ENCODE assay signal across 1 cellular context in genomic region chr14:74347096-74347794, GRCh38.
TF ChIP-seq lines count a peak whose summit lies in the region.

No MANE protein-coding gene starts in this region.

TF ChIP-seq in WTC11, 78 proteins besides CTCF, POLR2A, EP300 and RAD21 (continued from another document):
- TF ChIP-seq, protein P1, sequence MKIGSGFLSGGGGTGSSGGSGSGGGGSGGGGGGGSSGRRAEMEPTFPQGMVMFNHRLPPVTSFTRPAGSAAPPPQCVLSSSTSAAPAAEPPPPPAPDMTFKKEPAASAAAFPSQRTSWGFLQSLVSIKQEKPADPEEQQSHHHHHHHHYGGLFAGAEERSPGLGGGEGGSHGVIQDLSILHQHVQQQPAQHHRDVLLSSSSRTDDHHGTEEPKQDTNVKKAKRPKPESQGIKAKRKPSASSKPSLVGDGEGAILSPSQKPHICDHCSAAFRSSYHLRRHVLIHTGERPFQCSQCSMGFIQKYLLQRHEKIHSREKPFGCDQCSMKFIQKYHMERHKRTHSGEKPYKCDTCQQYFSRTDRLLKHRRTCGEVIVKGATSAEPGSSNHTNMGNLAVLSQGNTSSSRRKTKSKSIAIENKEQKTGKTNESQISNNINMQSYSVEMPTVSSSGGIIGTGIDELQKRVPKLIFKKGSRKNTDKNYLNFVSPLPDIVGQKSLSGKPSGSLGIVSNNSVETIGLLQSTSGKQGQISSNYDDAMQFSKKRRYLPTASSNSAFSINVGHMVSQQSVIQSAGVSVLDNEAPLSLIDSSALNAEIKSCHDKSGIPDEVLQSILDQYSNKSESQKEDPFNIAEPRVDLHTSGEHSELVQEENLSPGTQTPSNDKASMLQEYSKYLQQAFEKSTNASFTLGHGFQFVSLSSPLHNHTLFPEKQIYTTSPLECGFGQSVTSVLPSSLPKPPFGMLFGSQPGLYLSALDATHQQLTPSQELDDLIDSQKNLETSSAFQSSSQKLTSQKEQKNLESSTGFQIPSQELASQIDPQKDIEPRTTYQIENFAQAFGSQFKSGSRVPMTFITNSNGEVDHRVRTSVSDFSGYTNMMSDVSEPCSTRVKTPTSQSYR (CRISPR knock-in tag; IDR thresholded peaks at IDR 0.05), result peak; percentile 38; the same call in 1 of the 2 replicates
- TF ChIP-seq SP1 (CRISPR knock-in tag; conservative IDR thresholded peaks at IDR 0.05) (0 out of 2 replicates have a peak, but pooled peaks have one; percentile 58), ELF4 (CRISPR knock-in tag; IDR thresholded peaks at IDR 0.05; ENCODE audit: low read depth) (no peak), ZNF416 (CRISPR knock-in tag; IDR thresholded peaks at IDR 0.05) (0 out of 2 replicates have a peak, but pooled peaks have one; percentile 13), GTF2I (CRISPR knock-in tag; conservative IDR thresholded peaks at IDR 0.05) (0 out of 2 replicates have a peak, but pooled peaks have one; percentile 16), SMAD3 (CRISPR knock-in tag; IDR thresholded peaks at IDR 0.05; ENCODE audit: borderline replicate concordance) (peak; percentile 74; the same call in 1 of the 2 replicates), TP53 (CRISPR knock-in tag; IDR thresholded peaks at IDR 0.05) (0 out of 2 replicates have a peak, but pooled peaks have one; percentile 59)
- TF ChIP-seq, protein P2, sequence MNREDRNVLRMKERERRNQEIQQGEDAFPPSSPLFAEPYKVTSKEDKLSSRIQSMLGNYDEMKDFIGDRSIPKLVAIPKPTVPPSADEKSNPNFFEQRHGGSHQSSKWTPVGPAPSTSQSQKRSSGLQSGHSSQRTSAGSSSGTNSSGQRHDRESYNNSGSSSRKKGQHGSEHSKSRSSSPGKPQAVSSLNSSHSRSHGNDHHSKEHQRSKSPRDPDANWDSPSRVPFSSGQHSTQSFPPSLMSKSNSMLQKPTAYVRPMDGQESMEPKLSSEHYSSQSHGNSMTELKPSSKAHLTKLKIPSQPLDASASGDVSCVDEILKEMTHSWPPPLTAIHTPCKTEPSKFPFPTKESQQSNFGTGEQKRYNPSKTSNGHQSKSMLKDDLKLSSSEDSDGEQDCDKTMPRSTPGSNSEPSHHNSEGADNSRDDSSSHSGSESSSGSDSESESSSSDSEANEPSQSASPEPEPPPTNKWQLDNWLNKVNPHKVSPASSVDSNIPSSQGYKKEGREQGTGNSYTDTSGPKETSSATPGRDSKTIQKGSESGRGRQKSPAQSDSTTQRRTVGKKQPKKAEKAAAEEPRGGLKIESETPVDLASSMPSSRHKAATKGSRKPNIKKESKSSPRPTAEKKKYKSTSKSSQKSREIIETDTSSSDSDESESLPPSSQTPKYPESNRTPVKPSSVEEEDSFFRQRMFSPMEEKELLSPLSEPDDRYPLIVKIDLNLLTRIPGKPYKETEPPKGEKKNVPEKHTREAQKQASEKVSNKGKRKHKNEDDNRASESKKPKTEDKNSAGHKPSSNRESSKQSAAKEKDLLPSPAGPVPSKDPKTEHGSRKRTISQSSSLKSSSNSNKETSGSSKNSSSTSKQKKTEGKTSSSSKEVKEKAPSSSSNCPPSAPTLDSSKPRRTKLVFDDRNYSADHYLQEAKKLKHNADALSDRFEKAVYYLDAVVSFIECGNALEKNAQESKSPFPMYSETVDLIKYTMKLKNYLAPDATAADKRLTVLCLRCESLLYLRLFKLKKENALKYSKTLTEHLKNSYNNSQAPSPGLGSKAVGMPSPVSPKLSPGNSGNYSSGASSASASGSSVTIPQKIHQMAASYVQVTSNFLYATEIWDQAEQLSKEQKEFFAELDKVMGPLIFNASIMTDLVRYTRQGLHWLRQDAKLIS (CRISPR knock-in tag; IDR thresholded peaks at IDR 0.05; ENCODE audit: borderline replicate concordance), result 0 out of 2 replicates have a peak, but pooled peaks have one; percentile 35
